Comparison of ENCODE assay signal across 2 cellular contexts in genomic region chr9:99072040-99072394, GRCh38.
A peak's percentile ranks its signal among the peaks of the same experiment; 100 is the strongest.
TF ChIP-seq lines count a peak whose summit lies in the region.

No MANE protein-coding gene starts in this region.

TF ChIP-seq in K562, 482 proteins besides CTCF, POLR2A, EP300 and RAD21 (continues in another document):
- TF ChIP-seq PHTF2 (CRISPR knock-in tag; IDR thresholded peaks at IDR 0.05): no peak
- 0 out of 2 replicates have a peak, but pooled peaks have one; percentile 7 for TF ChIP-seq BHLHE40 (IDR thresholded peaks at IDR 0.05; ENCODE audit: low read length)
- no peak for TF ChIP-seq TRIM28 (IDR thresholded peaks at IDR 0.05)
- TF ChIP-seq HDAC8 (tag; IDR thresholded peaks at IDR 0.05): 0 out of 2 replicates have a peak, but pooled peaks have one; percentile 68
- 0 out of 2 replicates have a peak, but pooled peaks have one; percentile 30 for TF ChIP-seq ZNF134 (CRISPR knock-in tag; conservative IDR thresholded peaks at IDR 0.05)
- peak; percentile 86 for TF ChIP-seq ZNF395 (CRISPR knock-in tag; IDR thresholded peaks at IDR 0.05)
- TF ChIP-seq CTBP1 (IDR thresholded peaks at IDR 0.05; ENCODE audit: borderline replicate concordance): 0 out of 2 replicates have a peak, but pooled peaks have one; percentile 30
- TF ChIP-seq TSHZ1 (CRISPR knock-in tag; IDR thresholded peaks at IDR 0.05): no peak
- TF ChIP-seq ZNF830 (CRISPR knock-in tag; IDR thresholded peaks at IDR 0.05): no peak
- TF ChIP-seq ZNF639 (CRISPR knock-in tag; conservative IDR thresholded peaks at IDR 0.05 in 1 of 2, IDR thresholded peaks at IDR 0.05 in 1 of 2): peak in 1 of 2 experiments; percentile 89; a peak in 2 of 4 replicates
- TF ChIP-seq ZBTB9 (CRISPR knock-in tag; IDR thresholded peaks at IDR 0.05): peak; percentile 3; the same call in 1 of the 2 replicates
- no peak for TF ChIP-seq BMI1 (IDR thresholded peaks at IDR 0.05; ENCODE audit: low read length)
- peak; percentile 72; the same call in 1 of the 2 replicates for TF ChIP-seq ZNF584 (CRISPR knock-in tag; IDR thresholded peaks at IDR 0.05; ENCODE audit: low read depth)
- 0 out of 2 replicates have a peak, but pooled peaks have one; percentile 39 for TF ChIP-seq FOSL1 (tag; conservative IDR thresholded peaks at IDR 0.05)
- TF ChIP-seq DPF2 (IDR thresholded peaks at IDR 0.05): no peak
- no peak for TF ChIP-seq NCOA1 (IDR thresholded peaks at IDR 0.05; ENCODE audit: low read depth)
- peak; percentile 66; the same call in 1 of the 2 replicates for TF ChIP-seq ZNF766 (CRISPR knock-in tag; conservative IDR thresholded peaks at IDR 0.05)
- TF ChIP-seq NR3C1 (CRISPR knock-in tag; IDR thresholded peaks at IDR 0.05): no peak
- no peak for TF ChIP-seq FOXM1 (IDR thresholded peaks at IDR 0.05; ENCODE audit: low read depth)
- no peak for TF ChIP-seq FOXM1 (CRISPR knock-in tag; IDR thresholded peaks at IDR 0.05; ENCODE audit: low read depth)
- TF ChIP-seq CREB5 (CRISPR knock-in tag; IDR thresholded peaks at IDR 0.05): 0 out of 2 replicates have a peak, but pooled peaks have one; percentile 75
- 0 out of 2 replicates have a peak, but pooled peaks have one; percentile 49 for TF ChIP-seq ZNF668 (CRISPR knock-in tag; IDR thresholded peaks at IDR 0.05)
- TF ChIP-seq SMAD4 (CRISPR knock-in tag; conservative IDR thresholded peaks at IDR 0.05): peak; percentile 15; the same call in 1 of the 2 replicates
- peak; percentile 15; the same call in 1 of the 2 replicates for TF ChIP-seq ZNF311 (CRISPR knock-in tag; IDR thresholded peaks at IDR 0.05)

TF ChIP-seq in GM12891, 5 proteins besides CTCF, POLR2A, EP300 and RAD21:
- no peak for TF ChIP-seq TAF1 (IDR thresholded peaks at IDR 0.05; ENCODE audit: low read depth, low read length)
- TF ChIP-seq SPI1 (IDR thresholded peaks at IDR 0.05; ENCODE audit: low read depth, low read length): no peak
- no peak for TF ChIP-seq PAX5 (IDR thresholded peaks at IDR 0.05; ENCODE audit: insufficient read depth, low read length, severe bottlenecking)
- no peak for TF ChIP-seq POLR2AphosphoS5 (IDR thresholded peaks at IDR 0.05; ENCODE audit: low read depth, low read length)
- no peak for TF ChIP-seq POU2F2 (IDR thresholded peaks at IDR 0.05; ENCODE audit: low read depth, low read length)
TF ChIP-seq in GM12891: peak in this region for 0.
